8 cellular contexts compared by ENCODE assay signal in genomic region chr20:36966965-36967364, GRCh38. TPM values are rescaled to one million over a fixed set of nuclear protein-coding genes. Genes with fewer than 3 reads are reported as not detected.
DNase-seq lines count a peak whose midpoint lies in the region; ATAC-seq and TF ChIP-seq lines count a peak whose summit lies in the region.
"Not testable (repeated sequence)": the region's sequence is repeated elsewhere in the genome, so short reads cannot be mapped to it uniquely, and the experiment has no call there.

No MANE protein-coding gene starts in this region.

- H3K27me3 Mint-ChIP-seq in CD4-positive, alpha-beta T cell; T-helper 17 cell; activated naive CD8-positive, alpha-beta T cell treated with anti-CD3 and anti-CD28 coated beads for 36 hours; dendritic cell treated with granulocyte-macrophage colony-stimulating factor and Interleukin-4, amounts not matched to agents 40 ng/mL and 50 ng/mL, for 4 days; mesothelial cell of epicardium (ENCODE audit: low read depth): not testable (repeated sequence)

- H3K27ac Mint-ChIP-seq in CD4-positive, alpha-beta T cell: peak overlapping the region; percentile 96
- peak overlapping the region; percentile 92 for H3K27ac Mint-ChIP-seq in T-helper 17 cell
- peak overlapping the region; percentile 30 for H3K27ac Mint-ChIP-seq in activated naive CD8-positive, alpha-beta T cell treated with anti-CD3 and anti-CD28 coated beads for 36 hours
- H3K27ac Mint-ChIP-seq in dendritic cell treated with granulocyte-macrophage colony-stimulating factor and Interleukin-4, amounts not matched to agents 40 ng/mL and 50 ng/mL, for 4 days: peak overlapping the region; percentile 98
- H3K27ac Mint-ChIP-seq in mesothelial cell of epicardium: not testable (repeated sequence)

- peaks cover 69% of the 10 kb centered on the region for H3K4me1 Mint-ChIP-seq in CD4-positive, alpha-beta T cell (ENCODE audit: low read depth)
- peaks cover 38% of the 10 kb centered on the region for H3K4me1 Mint-ChIP-seq in T-helper 17 cell
- peaks cover 47% of the 10 kb centered on the region for H3K4me1 Mint-ChIP-seq in activated naive CD8-positive, alpha-beta T cell treated with anti-CD3 and anti-CD28 coated beads for 36 hours
- peaks cover 38% of the 10 kb centered on the region for H3K4me1 Mint-ChIP-seq in dendritic cell treated with granulocyte-macrophage colony-stimulating factor and Interleukin-4, amounts not matched to agents 40 ng/mL and 50 ng/mL, for 4 days (ENCODE audit: low read depth)
- not testable (repeated sequence) for H3K4me1 Mint-ChIP-seq in mesothelial cell of epicardium

- not testable (repeated sequence) for DNase-seq in CD4-positive, alpha-beta T cell; DND-41; T-helper 17 cell; activated naive CD8-positive, alpha-beta T cell treated with anti-CD3 and anti-CD28 coated beads for 36 hours; mesothelial cell of epicardium (ENCODE audit: low spot score in 2 of 2, unreplicated experiment in 2 of 2); retinal pigment epithelial cell (ENCODE audit: low read depth)

- not testable (repeated sequence) for H3K4me1 ChIP-seq in DND-41 (ENCODE audit: insufficient read depth, low read length)

- H4K20me1 ChIP-seq in DND-41 (ENCODE audit: insufficient read depth, low read length): not testable (repeated sequence)

- not testable (repeated sequence) for H3K9me3 Mint-ChIP-seq in CD4-positive, alpha-beta T cell; dendritic cell treated with granulocyte-macrophage colony-stimulating factor and Interleukin-4, amounts not matched to agents 40 ng/mL and 50 ng/mL, for 4 days
- H3K9me3 Mint-ChIP-seq in activated naive CD8-positive, alpha-beta T cell treated with anti-CD3 and anti-CD28 coated beads for 36 hours: peaks cover 16% of the 10 kb centered on the region
- peaks cover 16% of the 10 kb centered on the region for H3K9me3 Mint-ChIP-seq in mesothelial cell of epicardium

- H3K27ac ChIP-seq in CD4-positive, alpha-beta T cell (ENCODE audit: low read depth, low read length); DND-41 (ENCODE audit: low read length): not testable (repeated sequence)
- peak overlapping the region; percentile 55 for H3K27ac ChIP-seq in KOPT-K1 (ENCODE audit: low read depth, low read length, poor library complexity, severe bottlenecking)

- POLR2A ChIA-PET in CD4-positive, alpha-beta T cell (lab: Charles Lee): interaction anchor here (0.6 to 1.5 kb wide), 3 partner anchors 8 to 185 kb away, joined by 3 to 4 read pairs (median 3); no protein-coding TSS in a partner anchor

- H3K9me3 ChIP-seq in CD4-positive, alpha-beta T cell (ENCODE audit: control insufficient read depth, low read length): peaks cover 11% of the 10 kb centered on the region
- H3K9me3 ChIP-seq in DND-41 (ENCODE audit: insufficient read depth, low read length, severe bottlenecking): peaks cover 13% of the 10 kb centered on the region
- H3K9me3 ChIP-seq in KOPT-K1 (ENCODE audit: insufficient read depth, low read length, poor library complexity, severe bottlenecking): peaks cover 31% of the 10 kb centered on the region
- H3K9me3 ChIP-seq in T-helper 17 cell (ENCODE audit: control insufficient read depth, low read length, poor library complexity, severe bottlenecking): not testable (repeated sequence)

- H3K36me3 Mint-ChIP-seq in CD4-positive, alpha-beta T cell (ENCODE audit: low read depth): peaks cover 22% of the 10 kb centered on the region
- not testable (repeated sequence) for H3K36me3 Mint-ChIP-seq in T-helper 17 cell (ENCODE audit: low read depth); dendritic cell treated with granulocyte-macrophage colony-stimulating factor and Interleukin-4, amounts not matched to agents 40 ng/mL and 50 ng/mL, for 4 days (ENCODE audit: low read depth); mesothelial cell of epicardium
- peaks cover 23% of the 10 kb centered on the region for H3K36me3 Mint-ChIP-seq in activated naive CD8-positive, alpha-beta T cell treated with anti-CD3 and anti-CD28 coated beads for 36 hours

- CTCF ChIA-PET in CD4-positive, alpha-beta T cell (lab: Charles Lee): interaction anchor here (0.7 kb wide), 1 partner anchor 11 kb away, joined by 6 read pairs; no protein-coding TSS in a partner anchor

- H3K4me3 Mint-ChIP-seq in CD4-positive, alpha-beta T cell; T-helper 17 cell; activated naive CD8-positive, alpha-beta T cell treated with anti-CD3 and anti-CD28 coated beads for 36 hours; dendritic cell treated with granulocyte-macrophage colony-stimulating factor and Interleukin-4, amounts not matched to agents 40 ng/mL and 50 ng/mL, for 4 days; mesothelial cell of epicardium: not testable (repeated sequence)

- not testable (repeated sequence) for H2AFZ ChIP-seq in DND-41 (ENCODE audit: low read depth, low read length)

- H3K79me2 ChIP-seq in DND-41 (ENCODE audit: insufficient read depth, low read length): not testable (repeated sequence)

- not testable (repeated sequence) for H3K27me3 ChIP-seq in CD4-positive, alpha-beta T cell (ENCODE audit: control insufficient read depth, insufficient read depth, low read length); DND-41 (ENCODE audit: insufficient read depth, low read length, poor library complexity)

- not testable (repeated sequence) for TF ChIP-seq CTCF in CD4-positive, alpha-beta T cell (IDR thresholded peaks at IDR 0.05); DND-41 (IDR thresholded peaks at IDR 0.05; ENCODE audit: borderline replicate concordance, extremely low read depth, low read length, poor library complexity, severe bottlenecking)
- TF ChIP-seq CTCF in mesothelial cell of epicardium (IDR thresholded peaks at IDR 0.05; ENCODE audit: unreplicated experiment) (peak; percentile 39), retinal pigment epithelial cell (conservative IDR thresholded peaks at IDR 0.05; ENCODE audit: low read depth, low read length) (peak; percentile 3)

- H3K4me3 ChIP-seq in DND-41 (ENCODE audit: low read depth in 1 of 2, low read length in 2 of 2); retinal pigment epithelial cell (ENCODE audit: low read length): not testable (repeated sequence)

- H3K36me3 ChIP-seq in DND-41 (ENCODE audit: insufficient read depth, low read length); KOPT-K1 (ENCODE audit: insufficient read depth, low read length): not testable (repeated sequence)

- H3K4me2 ChIP-seq in DND-41 (ENCODE audit: insufficient read depth, low read length): not testable (repeated sequence)

- peak; percentile 21 for ATAC-seq in CD4-positive, alpha-beta T cell (ENCODE audit: poor library complexity)
- peak; percentile 19; the same call in 1 of the 3 replicates for ATAC-seq in DND-41 (ENCODE audit: insufficient read depth, low read depth)
- not testable (repeated sequence) for ATAC-seq in T-helper 17 cell

- not testable (repeated sequence) for H3K9ac ChIP-seq in DND-41 (ENCODE audit: low read depth, low read length)

- intact Hi-C loops in CD4-positive, alpha-beta T cell (cut with DNase I, micrococcal nuclease): loop anchor here in 1 of 2 experiments (1.0 kb wide), 1 partner anchor 8 kb away; no protein-coding TSS in a partner anchor
- intact Hi-C loops in dendritic cell treated with granulocyte-macrophage colony-stimulating factor and Interleukin-4, amounts not matched to agents 40 ng/mL and 50 ng/mL, for 4 days (cut with micrococcal nuclease): not testable (repeated sequence)

RNA-seq across cellular contexts. Expression of gene SAMHD1, which starts 15.5 kb away (rescaled TPM):
- total RNA-seq in CD4-positive, alpha-beta T cell: 100 to 1,000 TPM; 232 to 239 TPM
- total RNA-seq in T-helper 17 cell (100 to 1,000 TPM; 275 to 286 TPM), mesothelial cell of epicardium (10.3 to 13.6 TPM (median 11.0 TPM) in 3 replicates)
- 10 to 100 TPM; 35.6 to 43.2 TPM for total RNA-seq in activated naive CD8-positive, alpha-beta T cell treated with anti-CD3 and anti-CD28 coated beads for 36 hours

Comparison
In these comparisons a context has a peak if more than half of its experiments do, and no peak if none do; other contexts are left out.
1. RNA of gene SAMHD1, which starts 15.5 kb away (total RNA-seq): 275 to 286 TPM in T-helper 17 cell and 232 to 239 TPM in CD4-positive, alpha-beta T cell; 35.6 to 43.2 TPM in activated naive CD8-positive, alpha-beta T cell treated with anti-CD3 and anti-CD28 coated beads for 36 hours and 10.3 to 13.6 TPM in mesothelial cell of epicardium; every median in the first group is over 4 times any median in the second.